In the genomic region with DNA sequence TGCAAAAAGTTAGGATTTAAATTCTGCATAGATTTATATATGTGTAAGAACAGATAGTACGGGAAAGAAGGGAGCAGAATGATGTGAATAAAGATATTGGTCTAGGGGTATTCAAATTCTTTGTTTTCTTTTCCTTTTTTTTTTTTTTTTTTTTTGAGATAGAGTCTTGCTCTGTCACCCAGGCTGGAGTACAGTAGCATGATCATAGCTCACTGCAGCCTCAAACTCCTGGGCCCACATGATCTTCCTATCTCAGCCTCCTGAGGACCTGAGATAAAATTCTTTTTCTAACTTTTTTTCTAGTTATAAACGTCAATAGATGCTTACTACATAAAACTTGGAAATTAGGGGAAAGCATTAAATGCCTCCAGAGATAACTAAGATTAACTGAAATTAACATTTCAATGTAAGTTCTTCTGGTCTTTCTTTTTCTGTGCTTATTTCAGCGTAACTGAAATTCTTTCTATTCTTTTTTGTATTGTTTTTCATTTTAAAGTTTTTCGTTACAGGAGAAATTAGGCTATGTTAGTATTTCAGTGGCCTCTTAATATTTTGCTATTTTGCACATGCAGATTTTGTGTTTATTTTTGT, we compare ENCODE assay signal across 27 cellular contexts.
"Had no signal": no experiment of that assay in that cellular context is flagged by ENCODE, and none has a peak within 500 bp of the region (broad histone marks: within the 10 kb centered on the region; RNA-seq: fewer than 3 reads in every experiment).

No MANE protein-coding gene starts in this region.

- H3K4me1 ChIP-seq: left lung, lower lobe of right lung, pancreas, prostate gland, vagina had no signal

- H3K4me3 ChIP-seq: left lung, lower lobe of right lung, pancreas, prostate gland, skin epidermis, tibial nerve, vagina had no signal

- H3K27ac Mint-ChIP-seq: nephron; stimulated activated effector memory CD8-positive, alpha-beta T cell treated with anti-CD3 and anti-CD28 coated beads, Interleukin-12 subunit alpha, Interleukin-12 subunit beta, amount 100 ng/mL, for 72 hours; stimulated activated naive CD8-positive, alpha-beta T cell treated with anti-CD3 and anti-CD28 coated beads, Interleukin-15, Interleukin-2, amounts not matched to agents 100 ng/mL and 50 ng/mL, for 24 hours; type B pancreatic cell had no signal

- H3K4me3 Mint-ChIP-seq: immature natural killer cell; naive thymus-derived CD8-positive, alpha-beta T cell; nephron; neural crest cell; stimulated activated effector memory CD8-positive, alpha-beta T cell treated with anti-CD3 and anti-CD28 coated beads, Interleukin-12 subunit alpha, Interleukin-12 subunit beta, amount 100 ng/mL, for 72 hours; stimulated activated naive CD8-positive, alpha-beta T cell treated with anti-CD3 and anti-CD28 coated beads, Interleukin-15, Interleukin-2, amounts not matched to agents 100 ng/mL and 50 ng/mL, for 24 hours; type B pancreatic cell had no signal

- H3K27me3 Mint-ChIP-seq: naive thymus-derived CD8-positive, alpha-beta T cell; stimulated activated naive CD8-positive, alpha-beta T cell treated with anti-CD3 and anti-CD28 coated beads, Interleukin-15, Interleukin-2, amounts not matched to agents 100 ng/mL and 50 ng/mL, for 24 hours; type B pancreatic cell had no signal

- H3K27ac ChIP-seq: left lung, lower lobe of right lung, pancreas, prostate gland, skin epidermis, tibial nerve, vagina had no signal

- H3K27me3 ChIP-seq: left lung, pancreas, tibial nerve, vagina had no signal

- H3K9me3 ChIP-seq: left lung, lower lobe of right lung, pancreas, prostate gland, tibial nerve, vagina had no signal

- DNase-seq: hypothalamus; immature natural killer cell; kidney; left colon; left lung; lower lobe of right lung; mammary epithelial cell; mesenchymal stem cell; naive thymus-derived CD8-positive, alpha-beta T cell; nucleus accumbens; pancreas; posterior cingulate gyrus; retina; right cardiac atrium; stimulated activated CD4-positive, alpha-beta T cell treated with anti-CD3 and anti-CD28 coated beads, Interleukin-12 subunit alpha, Interleukin-12 subunit beta, amount 100 ng/mL, for 4 hours; stimulated activated CD4-positive, alpha-beta T cell treated with anti-CD3 and anti-CD28 coated beads, Interleukin-15, amount 100 ng/mL, for 24 hours; stimulated activated CD4-positive, alpha-beta T cell treated with anti-CD3 and anti-CD28 coated beads, Interleukin-4, amount 100 ng/mL, for 24 hours; stimulated activated naive CD4-positive, alpha-beta T cell had no signal

- H3K4me1 Mint-ChIP-seq: nephron had no signal

- H3K9me3 Mint-ChIP-seq: immature natural killer cell; naive thymus-derived CD8-positive, alpha-beta T cell; nephron; neural crest cell; stimulated activated effector memory CD8-positive, alpha-beta T cell treated with anti-CD3 and anti-CD28 coated beads, Interleukin-12 subunit alpha, Interleukin-12 subunit beta, amount 100 ng/mL, for 72 hours; stimulated activated naive CD8-positive, alpha-beta T cell treated with anti-CD3 and anti-CD28 coated beads, Interleukin-15, Interleukin-2, amounts not matched to agents 100 ng/mL and 50 ng/mL, for 24 hours; type B pancreatic cell had no signal
